ENCODE assay signal across 30 cellular contexts in the genomic region with DNA sequence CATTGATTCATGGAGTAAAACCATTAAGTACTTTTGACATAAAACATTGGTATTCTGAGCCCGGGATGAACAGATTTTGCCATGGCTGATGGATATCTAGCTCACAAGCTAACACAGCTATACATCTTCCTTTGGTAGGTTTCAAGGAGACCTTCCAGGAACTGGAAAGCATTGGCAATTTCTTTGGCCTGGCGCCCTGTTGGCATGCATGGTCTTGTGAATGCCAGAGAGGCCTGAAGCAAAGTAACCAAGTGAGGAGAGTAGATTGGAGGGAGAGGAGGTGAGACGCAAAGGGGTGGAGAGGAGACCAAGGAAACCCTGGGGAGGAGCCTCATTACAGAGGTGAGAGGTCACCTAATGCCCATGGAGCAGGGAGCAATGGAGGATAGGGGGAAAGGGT.
"Had no signal": no experiment of that assay in that cellular context is flagged by ENCODE, and none has a peak within 500 bp of the region (broad histone marks: within the 10 kb centered on the region; RNA-seq: fewer than 3 reads in every experiment).

No MANE protein-coding gene starts in this region.

- H3K27ac Mint-ChIP-seq: activated CD4-positive, alpha-beta memory T cell treated with anti-CD3 and anti-CD28 coated beads for 36 hours; activated CD4-positive, alpha-beta T cell treated with anti-CD3 and anti-CD28 coated beads, Interleukin-2, amount 10 ng/mL, durations not matched to agents 24 days and 14 days; activated naive CD4-positive, alpha-beta T cell treated with anti-CD3 and anti-CD28 coated beads, Interleukin-2, amount 10 ng/mL, durations not matched to agents 7 days and 5 days; activated T-helper 1 cell treated with anti-CD3 and anti-CD28 coated beads, Interleukin-12 subunit alpha, Interleukin-12 subunit beta, Interleukin-2, Interleukin-4 antibody, amounts not matched to agents 30 ng/mL and 10 ng/mL and 1 ng/mL, durations not matched to agents 14 hours and 24 hours and 36 hours; naive B cell; neural progenitor cell; stimulated activated memory B cell treated with anti-CD40 and anti-IgM and Interleukin-4, amounts not matched to agents 10 μg/mL and 1 μg/mL and 100 μg/mL, for 72 hours; T-helper 17 cell had no signal

- H3K27ac ChIP-seq: gastroesophageal sphincter, neural progenitor cell, parathyroid adenoma, right atrium auricular region, tibial artery, upper lobe of right lung had no signal

- H3K9me3 Mint-ChIP-seq: activated CD4-positive, alpha-beta memory T cell treated with anti-CD3 and anti-CD28 coated beads for 36 hours; activated CD4-positive, alpha-beta T cell treated with anti-CD3 and anti-CD28 coated beads, Interleukin-2, amount 10 ng/mL, durations not matched to agents 24 days and 14 days; activated naive CD4-positive, alpha-beta T cell treated with anti-CD3 and anti-CD28 coated beads, Interleukin-2, amount 10 ng/mL, durations not matched to agents 7 days and 5 days; activated T-helper 1 cell treated with anti-CD3 and anti-CD28 coated beads, Interleukin-12 subunit alpha, Interleukin-12 subunit beta, Interleukin-2, Interleukin-4 antibody, amounts not matched to agents 30 ng/mL and 10 ng/mL and 1 ng/mL, durations not matched to agents 14 hours and 24 hours and 36 hours; central memory CD8-positive, alpha-beta T cell; stimulated activated memory B cell treated with anti-CD40 and anti-IgM and Interleukin-4, amounts not matched to agents 10 μg/mL and 1 μg/mL and 100 μg/mL, for 72 hours; stimulated activated naive CD8-positive, alpha-beta T cell treated with anti-CD3 and anti-CD28 coated beads, Interleukin-15, amount 100 ng/mL, for 72 hours had no signal

- H3K36me3 Mint-ChIP-seq: activated CD4-positive, alpha-beta memory T cell treated with anti-CD3 and anti-CD28 coated beads for 36 hours; activated naive CD4-positive, alpha-beta T cell treated with anti-CD3 and anti-CD28 coated beads, Interleukin-2, amount 10 ng/mL, durations not matched to agents 7 days and 5 days; neural progenitor cell had no signal

- H3K36me3 ChIP-seq: gastroesophageal sphincter, neural progenitor cell, right atrium auricular region, tibial artery, upper lobe of right lung had no signal

- H3K4me1 ChIP-seq: parathyroid adenoma, upper lobe of right lung had no signal

- H3K27me3 Mint-ChIP-seq: central memory CD8-positive, alpha-beta T cell; T-helper 17 cell had no signal

- H3K27me3 ChIP-seq: right atrium auricular region, upper lobe of right lung had no signal

- DNase-seq: activated CD4-positive, alpha-beta memory T cell treated with anti-CD3 and anti-CD28 coated beads for 36 hours; activated CD4-positive, alpha-beta T cell treated with anti-CD3 and anti-CD28 coated beads, Interleukin-2, amount 10 ng/mL, durations not matched to agents 24 days and 14 days; activated CD4-positive, CD25-positive, alpha-beta regulatory T cell treated with anti-CD3 and anti-CD28 coated beads, Interleukin-2, amount 50 U/mL, for 72 hours; activated CD8-positive, alpha-beta memory T cell treated with anti-CD3 and anti-CD28 coated beads, Interleukin-2, amount 50 U/mL, for 4 hours; activated gamma-delta T cell; activated naive CD4-positive, alpha-beta T cell treated with anti-CD3 and anti-CD28 coated beads, Interleukin-2, amount 10 ng/mL, durations not matched to agents 7 days and 5 days; activated T-cell treated with anti-CD3 and anti-CD28 coated beads, Interleukin-2, amount 50 U/mL, for 1 hour; amniotic stem cell; dermis blood vessel endothelial cell; effector CD4-positive, alpha-beta T cell; hippocampal formation; left cardiac atrium; left ventricle myocardium superior; naive B cell; occipital lobe; stimulated activated CD4-positive, alpha-beta T cell treated with anti-CD3 and anti-CD28 coated beads, Interleukin-1b, Interleukin-23, amount 100 ng/mL, for 48 hours; stimulated activated CD4-positive, alpha-beta T cell treated with anti-CD3 and anti-CD28 coated beads, Interleukin-4, amount 100 ng/mL, for 4 hours; stimulated activated CD8-positive, alpha-beta memory T cell treated with anti-CD3 and anti-CD28 coated beads, Interleukin-4, amount 100 ng/mL, for 48 hours; stimulated activated naive CD8-positive, alpha-beta T cell treated with anti-CD3 and anti-CD28 coated beads, Interleukin-15, amount 100 ng/mL, for 72 hours; T-helper 17 cell; tibial artery; upper lobe of right lung had no signal

- H3K4me3 ChIP-seq: gastroesophageal sphincter, neural progenitor cell, right atrium auricular region, smooth muscle cell, tibial artery, upper lobe of right lung had no signal

- ATAC-seq: gastroesophageal sphincter; left cardiac atrium; left ventricle myocardium superior; stimulated activated memory B cell treated with anti-CD40 and anti-IgM and Interleukin-4, amounts not matched to agents 10 μg/mL and 1 μg/mL and 100 μg/mL, for 72 hours; stimulated activated naive CD8-positive, alpha-beta T cell treated with anti-CD3 and anti-CD28 coated beads, Interleukin-15, amount 100 ng/mL, for 72 hours; T-helper 17 cell; upper lobe of right lung had no signal

- H3K4me3 Mint-ChIP-seq: activated CD4-positive, alpha-beta memory T cell treated with anti-CD3 and anti-CD28 coated beads for 36 hours; activated CD4-positive, alpha-beta T cell treated with anti-CD3 and anti-CD28 coated beads, Interleukin-2, amount 10 ng/mL, durations not matched to agents 24 days and 14 days; activated naive CD4-positive, alpha-beta T cell treated with anti-CD3 and anti-CD28 coated beads, Interleukin-2, amount 10 ng/mL, durations not matched to agents 7 days and 5 days; activated T-helper 1 cell treated with anti-CD3 and anti-CD28 coated beads, Interleukin-12 subunit alpha, Interleukin-12 subunit beta, Interleukin-2, Interleukin-4 antibody, amounts not matched to agents 30 ng/mL and 10 ng/mL and 1 ng/mL, durations not matched to agents 14 hours and 24 hours and 36 hours; central memory CD8-positive, alpha-beta T cell; neural progenitor cell; stimulated activated memory B cell treated with anti-CD40 and anti-IgM and Interleukin-4, amounts not matched to agents 10 μg/mL and 1 μg/mL and 100 μg/mL, for 72 hours; stimulated activated naive CD8-positive, alpha-beta T cell treated with anti-CD3 and anti-CD28 coated beads, Interleukin-15, amount 100 ng/mL, for 72 hours; T-helper 17 cell had no signal

- H3K9me3 ChIP-seq: gastroesophageal sphincter, right atrium auricular region, tibial artery, upper lobe of right lung had no signal
